Comparison of ENCODE assay signal across 11 cellular contexts in genomic region chr16:15490123-15490711, GRCh38. TPM values are rescaled to one million over a fixed set of nuclear protein-coding genes. Genes with fewer than 3 reads are reported as not detected.
DNase-seq lines count a peak whose midpoint lies in the region; ATAC-seq and TF ChIP-seq lines count a peak whose summit lies in the region.
"Had no signal": no experiment of that assay in that cellular context is flagged by ENCODE, and none has a peak within 500 bp of the region (broad histone marks: within the 10 kb centered on the region; RNA-seq: fewer than 3 reads in every experiment).

No MANE protein-coding gene starts in this region.

- peak overlapping the region; percentile 92 for H3K27ac Mint-ChIP-seq in activated T-helper 17 cell treated with anti-CD3 and anti-CD28 coated beads, Interleukin-2, amount 50 U/mL, for 72 hours
- H3K27ac Mint-ChIP-seq in stimulated activated memory B cell treated with anti-CD40 and anti-IgM and Interleukin-4, amounts not matched to agents 10 μg/mL and 1 μg/mL and 100 μg/mL, for 72 hours: peak overlapping the region; percentile 86
- H3K27ac Mint-ChIP-seq in nephron progenitor cell: no peak overlapping the region

- H3K4me3 ChIP-seq in HEK293 (ENCODE audit: low read depth, low read length) (no peak overlapping the region), left ventricle myocardium inferior (no peak overlapping the region), upper lobe of left lung (no peak overlapping the region)
- H3K4me3 ChIP-seq: dorsolateral prefrontal cortex had no signal

- no peak for TF ChIP-seq CTCF in HEK293 (tag by site-specific recombination; IDR thresholded peaks at IDR 0.05)
- TF ChIP-seq CTCF in left ventricle myocardium inferior (IDR thresholded peaks at IDR 0.05; ENCODE audit: borderline replicate concordance): no peak
- no peak for TF ChIP-seq CTCF in nephron progenitor cell (IDR thresholded peaks at IDR 0.05)
- TF ChIP-seq CTCF in upper lobe of left lung (IDR thresholded peaks at IDR 0.05): no peak

- TF ChIP-seq POLR2A in upper lobe of left lung (IDR thresholded peaks at IDR 0.05): no peak

- intact Hi-C loops in left ventricle myocardium inferior (cut with micrococcal nuclease): no loop called here

- H3K4me1 ChIP-seq in HEK293 (ENCODE audit: control insufficient read depth, insufficient read depth, low read length) (no peaks in the 10 kb centered on the region), left ventricle myocardium inferior (peaks cover 47% of the 10 kb centered on the region), upper lobe of left lung (no peaks in the 10 kb centered on the region)

- no peak for ATAC-seq in activated T-helper 17 cell treated with anti-CD3 and anti-CD28 coated beads, Interleukin-2, amount 50 U/mL, for 72 hours (replicated peaks)
- no peak for ATAC-seq in stimulated activated memory B cell treated with anti-CD40 and anti-IgM and Interleukin-4, amounts not matched to agents 10 μg/mL and 1 μg/mL and 100 μg/mL, for 72 hours
- ATAC-seq in upper lobe of left lung (ENCODE audit: low FRiP score in 2 of 2) (no peak), HG03135 (IDR thresholded peaks at IDR 0.05; ENCODE audit: unreplicated experiment) (no peak)

- H3K27me3 ChIP-seq in left ventricle myocardium inferior (ENCODE audit: low read depth) (no peaks in the 10 kb centered on the region), upper lobe of left lung (no peaks in the 10 kb centered on the region)
- H3K27me3 ChIP-seq: dorsolateral prefrontal cortex had no signal

- peaks cover 13% of the 10 kb centered on the region for H3K4me1 Mint-ChIP-seq in activated T-helper 17 cell treated with anti-CD3 and anti-CD28 coated beads, Interleukin-2, amount 50 U/mL, for 72 hours
- H3K4me1 Mint-ChIP-seq in stimulated activated memory B cell treated with anti-CD40 and anti-IgM and Interleukin-4, amounts not matched to agents 10 μg/mL and 1 μg/mL and 100 μg/mL, for 72 hours: peaks cover 30% of the 10 kb centered on the region
- H3K4me1 Mint-ChIP-seq in nephron progenitor cell: peaks cover 22% of the 10 kb centered on the region

- H3K36me3 ChIP-seq in HEK293 (ENCODE audit: control insufficient read depth in 2 of 2, insufficient read depth in 1 of 2, low read length in 2 of 2) (no peaks in the 10 kb centered on the region), left ventricle myocardium inferior (no peaks in the 10 kb centered on the region), upper lobe of left lung (no peaks in the 10 kb centered on the region)

- DNase-seq in left ventricle myocardium inferior (no peak), nephron progenitor cell (no peak), upper lobe of left lung (no peak)
- DNase-seq: DND-41, mesendoderm, nucleus accumbens had no signal

- peak overlapping the region; percentile 74 for H3K4me3 Mint-ChIP-seq in activated T-helper 17 cell treated with anti-CD3 and anti-CD28 coated beads, Interleukin-2, amount 50 U/mL, for 72 hours
- no peak overlapping the region for H3K4me3 Mint-ChIP-seq in stimulated activated memory B cell treated with anti-CD40 and anti-IgM and Interleukin-4, amounts not matched to agents 10 μg/mL and 1 μg/mL and 100 μg/mL, for 72 hours
- no peak overlapping the region for H3K4me3 Mint-ChIP-seq in nephron progenitor cell

- 94 to 97% methylated on average over 5 of the region's 5 CpGs for WGBS in upper lobe of left lung, 2 donors

- POLR2A ChIA-PET in HEK293 (lab: Yijun Ruan, JAX): no interaction called here

- CTCF ChIA-PET in HEK293 (lab: Yijun Ruan, JAX): no interaction called here

- no peak overlapping the region for H3K27ac ChIP-seq in HEK293 (ENCODE audit: extremely low read depth, low read depth, low read length)
- peak overlapping the region; percentile 73 for H3K27ac ChIP-seq in left ventricle myocardium inferior (replicated peaks)
- peak overlapping the region in 1 of 4 donors; percentile 24 for H3K27ac ChIP-seq in upper lobe of left lung

- TF ChIP-seq EP300 in upper lobe of left lung (IDR thresholded peaks at IDR 0.05): no peak

- no peaks in the 10 kb centered on the region for H3K27me3 Mint-ChIP-seq in activated T-helper 17 cell treated with anti-CD3 and anti-CD28 coated beads, Interleukin-2, amount 50 U/mL, for 72 hours
- H3K27me3 Mint-ChIP-seq in stimulated activated memory B cell treated with anti-CD40 and anti-IgM and Interleukin-4, amounts not matched to agents 10 μg/mL and 1 μg/mL and 100 μg/mL, for 72 hours: no peaks in the 10 kb centered on the region
- H3K27me3 Mint-ChIP-seq in nephron progenitor cell (ENCODE audit: low read depth, poor library complexity): no peaks in the 10 kb centered on the region

- no peaks in the 10 kb centered on the region for H3K9me3 Mint-ChIP-seq in activated T-helper 17 cell treated with anti-CD3 and anti-CD28 coated beads, Interleukin-2, amount 50 U/mL, for 72 hours
- peaks cover 2% of the 10 kb centered on the region for H3K9me3 Mint-ChIP-seq in stimulated activated memory B cell treated with anti-CD40 and anti-IgM and Interleukin-4, amounts not matched to agents 10 μg/mL and 1 μg/mL and 100 μg/mL, for 72 hours
- H3K9me3 Mint-ChIP-seq in nephron progenitor cell: no peaks in the 10 kb centered on the region

- H3K9me3 ChIP-seq in HEK293 (ENCODE audit: control insufficient read depth, insufficient read depth, low read depth, low read length): no peaks in the 10 kb centered on the region
- no peaks in the 10 kb centered on the region for H3K9me3 ChIP-seq in left ventricle myocardium inferior (replicated peaks)
- H3K9me3 ChIP-seq in upper lobe of left lung: no peaks in the 10 kb centered on the region

- H3K36me3 Mint-ChIP-seq in activated T-helper 17 cell treated with anti-CD3 and anti-CD28 coated beads, Interleukin-2, amount 50 U/mL, for 72 hours (ENCODE audit: low read depth): no peaks in the 10 kb centered on the region
- H3K36me3 Mint-ChIP-seq in stimulated activated memory B cell treated with anti-CD40 and anti-IgM and Interleukin-4, amounts not matched to agents 10 μg/mL and 1 μg/mL and 100 μg/mL, for 72 hours: peaks cover 16% of the 10 kb centered on the region
- peaks cover 27% of the 10 kb centered on the region for H3K36me3 Mint-ChIP-seq in nephron progenitor cell (ENCODE audit: low read depth)

TF ChIP-seq in HEK293, 187 proteins besides CTCF, POLR2A, EP300 and RAD21:
- TF ChIP-seq ZNF670 (tag by site-specific recombination; IDR thresholded peaks at IDR 0.05; ENCODE audit: low read depth) (no peak), SP2 (tag by site-specific recombination; IDR thresholded peaks at IDR 0.05) (no peak), ZNF121 (tag by site-specific recombination; IDR thresholded peaks at IDR 0.05) (peak; percentile 75), ZNF112 (tag by site-specific recombination; IDR thresholded peaks at IDR 0.05) (no peak)

RNA-seq across cellular contexts. Expression of gene BMERB1, which starts 55.8 kb away (rescaled TPM):
- total RNA-seq in activated T-helper 17 cell treated with anti-CD3 and anti-CD28 coated beads, Interleukin-2, amount 50 U/mL, for 72 hours: 10 to 100 TPM in 1 of 2 donors, 1 to 10 TPM in 1; 7.0 to 19.3 TPM
- total RNA-seq in left ventricle myocardium inferior (75.3 TPM), upper lobe of left lung (10 to 100 TPM in 4 of 6 donors, 1 to 10 TPM in 2; 5.2 to 27.6 (median 16.1) TPM)
